In the genomic region with DNA sequence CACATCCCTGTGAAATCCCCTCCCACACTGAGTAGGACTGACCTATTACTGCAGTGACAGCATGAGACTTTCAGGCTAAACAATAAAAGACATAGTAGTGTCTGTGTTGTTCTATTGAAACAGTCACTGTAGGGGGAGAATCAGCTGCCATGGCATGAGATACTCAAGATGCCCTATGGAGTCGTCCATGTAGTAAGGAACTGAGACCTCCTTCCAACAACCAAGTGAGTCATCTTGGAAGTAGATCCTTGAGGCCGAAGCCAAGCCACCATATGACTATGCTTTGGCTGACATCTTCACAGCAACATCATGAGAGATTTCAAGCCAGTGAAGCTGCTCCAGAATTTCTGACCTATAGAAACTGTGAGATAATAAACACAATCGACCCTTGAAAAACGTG, we compare ENCODE assay signal across 16 cellular contexts.
"Had no signal": no experiment of that assay in that cellular context is flagged by ENCODE, and none has a peak within 500 bp of the region (broad histone marks: within the 10 kb centered on the region; RNA-seq: fewer than 3 reads in every experiment).

No MANE protein-coding gene starts in this region.

- ATAC-seq: effector memory CD8-positive, alpha-beta T cell; heart right ventricle; naive thymus-derived CD4-positive, alpha-beta T cell had no signal

- H3K4me3 ChIP-seq: heart right ventricle, right atrium auricular region, thyroid gland had no signal

- H3K27ac ChIP-seq: epithelial cell of prostate, heart right ventricle, neutrophil, right atrium auricular region, thyroid gland, WERI-Rb-1 had no signal

- H3K36me3 ChIP-seq: heart right ventricle, neutrophil, right atrium auricular region, thyroid gland, WERI-Rb-1 had no signal

- H3K4me1 ChIP-seq: right atrium auricular region had no signal

- H3K27me3 ChIP-seq: heart right ventricle, right atrium auricular region, thyroid gland had no signal

- DNase-seq: activated CD4-positive, alpha-beta T cell treated with anti-CD3 and anti-CD28 coated beads for 48 hours; activated naive CD4-positive, alpha-beta T cell treated with Interleukin-2 at 50 U/mL for 16 hours; cerebellar nuclear complex; effector memory CD8-positive, alpha-beta T cell; foreskin melanocyte; heart right ventricle; mammary epithelial cell; naive thymus-derived CD4-positive, alpha-beta T cell; posterior cingulate gyrus; small intestine; T1000; thyroid gland; WERI-Rb-1 had no signal

- H3K9me3 ChIP-seq: neutrophil, thyroid gland had no signal
